In the genomic region with DNA sequence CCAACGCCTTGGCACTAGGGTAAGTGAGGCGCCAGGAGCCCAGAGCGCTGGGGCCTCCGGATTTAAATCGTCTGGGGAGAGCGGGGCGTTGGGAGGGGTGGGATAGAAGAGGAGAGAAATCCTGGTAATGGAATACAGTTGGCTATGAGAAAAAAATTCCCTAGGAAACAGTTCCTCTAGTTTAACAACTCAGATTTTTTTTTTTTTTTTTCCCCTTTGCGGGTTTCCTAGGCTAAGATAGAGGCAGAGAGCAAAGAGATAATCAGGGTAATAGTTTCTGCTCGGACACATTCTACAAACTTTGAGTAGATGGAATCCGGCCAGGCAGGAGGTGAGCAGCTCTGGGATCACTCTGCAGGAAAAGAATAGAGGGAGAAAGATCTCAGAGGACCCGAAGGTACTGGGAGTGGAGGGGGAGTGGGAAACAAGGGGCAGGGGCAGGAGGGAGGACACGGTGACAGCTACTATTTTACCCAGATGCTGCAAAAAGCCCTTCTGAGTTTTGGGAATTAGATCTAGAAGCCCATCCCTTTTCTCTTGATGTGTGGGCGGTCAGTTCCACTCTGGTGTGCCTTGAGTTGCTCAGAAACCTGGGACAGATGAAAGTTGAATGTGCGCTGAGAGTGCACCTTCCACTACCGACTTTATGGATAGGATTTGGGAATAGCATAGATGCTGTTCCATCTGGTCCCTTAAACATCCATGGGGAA, we compare ENCODE assay signal across 9 cellular contexts. TPM values are rescaled to one million over a fixed set of nuclear protein-coding genes. Genes with fewer than 3 reads are reported as not detected.
DNase-seq lines count a peak whose midpoint lies in the region; ATAC-seq and TF ChIP-seq lines count a peak whose summit lies in the region.
"Had no signal": no experiment of that assay in that cellular context is flagged by ENCODE, and none has a peak within 500 bp of the region (broad histone marks: within the 10 kb centered on the region; RNA-seq: fewer than 3 reads in every experiment).

No MANE protein-coding gene starts in this region.

- in situ Hi-C loops in astrocyte of the cerebellum (cut with HindIII; ENCODE audit: low sequenced_read_pairs), result no loop called here

- ATAC-seq in left colon (peak; percentile 7), HG02884 (IDR thresholded peaks at IDR 0.05; ENCODE audit: unreplicated experiment) (no peak)

- no peaks in the 10 kb centered on the region for H3K27me3 ChIP-seq in testis

- no peak for TF ChIP-seq POLR2A in testis (IDR thresholded peaks at IDR 0.05)

- peak overlapping the region; percentile 72 to 76 for H3K27ac ChIP-seq in testis

- H3K36me3 Mint-ChIP-seq in T-helper 1 cell treated with Interleukin-12 subunit alpha and Interleukin-12 subunit beta and Interleukin-4 antibody, amounts not matched to agents 30 μg/mL and 1 μg/mL, for 36 hours (ENCODE audit: low read depth), result no peaks in the 10 kb centered on the region

- intact Hi-C loops in left colon (cut with DNase I, micrococcal nuclease), result no loop called here
- intact Hi-C loops in testis (cut with DNase I; ENCODE audit: low total_unique reads), result no loop called here

- TF ChIP-seq CTCF in astrocyte of the cerebellum (IDR thresholded peaks at IDR 0.05; ENCODE audit: low read depth, low read length, missing control alignments) (no peak), testis (IDR thresholded peaks at IDR 0.05) (no peak)

- peaks cover 14% of the 10 kb centered on the region for H3K4me1 ChIP-seq in testis

- no peaks in the 10 kb centered on the region for H3K9me3 Mint-ChIP-seq in T-helper 1 cell treated with Interleukin-12 subunit alpha and Interleukin-12 subunit beta and Interleukin-4 antibody, amounts not matched to agents 30 μg/mL and 1 μg/mL, for 36 hours

- no peak overlapping the region for H3K27ac Mint-ChIP-seq in T-helper 1 cell treated with Interleukin-12 subunit alpha and Interleukin-12 subunit beta and Interleukin-4 antibody, amounts not matched to agents 30 μg/mL and 1 μg/mL, for 36 hours

- 10 to 13% methylated on average over 15 of the region's 15 CpGs for WGBS in testis, 2 donors

- no peaks in the 10 kb centered on the region for H3K9me3 ChIP-seq in testis

- no peaks in the 10 kb centered on the region for H3K36me3 ChIP-seq in testis (ENCODE audit: low read depth, missing control alignments)

- peaks cover 11% of the 10 kb centered on the region for H3K4me1 Mint-ChIP-seq in T-helper 1 cell treated with Interleukin-12 subunit alpha and Interleukin-12 subunit beta and Interleukin-4 antibody, amounts not matched to agents 30 μg/mL and 1 μg/mL, for 36 hours (ENCODE audit: low read depth)

- peak overlapping the region; percentile 67 for H3K4me3 Mint-ChIP-seq in T-helper 1 cell treated with Interleukin-12 subunit alpha and Interleukin-12 subunit beta and Interleukin-4 antibody, amounts not matched to agents 30 μg/mL and 1 μg/mL, for 36 hours

- DNase-seq in T-helper 1 cell (no peak), astrocyte of the cerebellum (ENCODE audit: low read depth) (no peak), left colon (peak in 1 of 2 donors; percentile 26), testis (no peak), GDM1 (lab: John Stamatoyannopoulos, UW) (no peak)
- no peak for DNase-seq in stimulated activated CD4-positive, alpha-beta T cell treated with anti-CD3 and anti-CD28 coated beads, Interleukin-2, amount 100 ng/mL, for 24 hours
- DNase-seq: AML-193 had no signal

- peaks cover 67% of the 10 kb centered on the region for H3K27me3 Mint-ChIP-seq in T-helper 1 cell treated with Interleukin-12 subunit alpha and Interleukin-12 subunit beta and Interleukin-4 antibody, amounts not matched to agents 30 μg/mL and 1 μg/mL, for 36 hours (ENCODE audit: low read depth)

- H3K4me3 ChIP-seq in astrocyte of the cerebellum (ENCODE audit: low read depth, low read length) (peak overlapping the region; percentile 53), testis (peak overlapping the region; percentile 24 to 57)

RNA-seq across cellular contexts. Expression of a gene that starts 0.4 kb away (rescaled TPM):
- total RNA-seq in left colon, result 100 to 1,000 TPM; 206 to 463 TPM
- 1 to 10 TPM; 1.9 to 2.7 TPM for total RNA-seq in testis
- polyA plus RNA-seq in testis (ENCODE audit: insufficient read depth, low read depth, low replicate concordance), result 2.8 TPM

Comparison
In these comparisons a context has a peak if more than half of its experiments do, and no peak if none do; other contexts are left out.
1. RNA of a gene that starts 0.4 kb away (total RNA-seq): 206 to 463 TPM in left colon; 1.9 to 2.7 TPM in testis; every median in the first group is over 10 times any median in the second.